33 cellular contexts compared by ENCODE assay signal in the genomic region with DNA sequence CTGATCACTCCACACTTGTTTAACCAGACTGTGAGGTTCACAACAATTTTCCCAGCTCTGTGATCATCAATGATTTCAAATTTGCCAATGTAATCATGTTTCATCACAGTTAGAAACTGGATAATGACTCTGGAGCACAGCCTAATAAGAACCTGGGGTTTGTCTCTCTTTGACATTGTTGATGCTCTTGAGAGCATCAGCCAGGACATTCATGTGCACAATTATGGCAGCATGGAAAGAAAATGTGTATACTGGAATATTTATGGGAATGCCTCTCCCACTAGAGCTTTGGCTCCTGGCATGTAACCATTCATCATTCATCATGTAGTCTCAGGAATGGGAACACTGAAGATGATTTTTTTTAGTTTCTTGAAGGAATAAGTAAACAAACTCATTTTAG.
"Had no signal": no experiment of that assay in that cellular context is flagged by ENCODE, and none has a peak within 500 bp of the region (broad histone marks: within the 10 kb centered on the region; RNA-seq: fewer than 3 reads in every experiment).

No MANE protein-coding gene starts in this region.

- H3K4me3 ChIP-seq: MG63 had no signal

- DNase-seq: Karpas-422, Kasumi-1, MG63, MM.1S, MV-4-11, NCI-H1048, NCI-H1092, NCI-H1092 treated with DMSO at 0.1 percent for 48 hours, NCI-H1105, NCI-H1105 treated with DMSO at 0.1 percent for 48 hours, NCI-H1417, NCI-H1417 treated with DMSO at 0.1 percent for 48 hours, NCI-H1436, NCI-H1436 treated with DMSO at 0.1 percent for 48 hours, NCI-H146, NCI-H1694, NCI-H1694 treated with DMSO at 0.1 percent for 48 hours, NCI-H187, NCI-H187 treated with DMSO at 0.1 percent for 48 hours, NCI-H1930, NCI-H2029, NCI-H2029 treated with DMSO at 0.1 percent for 48 hours, NCI-H2081, NCI-H2081 treated with DMSO at 0.1 percent for 48 hours, NCI-H2107, NCI-H2171, NCI-H2171 treated with DMSO at 0.1 percent for 48 hours, NCI-H2227 treated with DMSO at 0.1 percent for 48 hours, NCI-H226, NCI-H345, NCI-H446, NCI-H446 treated with DMSO at 0.1 percent for 48 hours, NCI-H510A had no signal
